ENCODE assay signal across 21 cellular contexts in genomic region chr4:112168719-112169500, GRCh38.
"Had no signal": no experiment of that assay in that cellular context is flagged by ENCODE, and none has a peak within 500 bp of the region (broad histone marks: within the 10 kb centered on the region; RNA-seq: fewer than 3 reads in every experiment).

No MANE protein-coding gene starts in this region.

- H3K9me3 ChIP-seq: sigmoid colon, spleen had no signal

- H3K27ac Mint-ChIP-seq: activated CD4-positive, alpha-beta memory T cell treated with anti-CD3 and anti-CD28 coated beads, Interleukin-2, amount 10 ng/mL, durations not matched to agents 7 days and 5 days; nephron progenitor cell had no signal

- H3K4me1 ChIP-seq: ascending aorta, sigmoid colon, tibial nerve had no signal

- H3K27me3 ChIP-seq: ascending aorta, sigmoid colon, spleen, tibial nerve had no signal

- H3K27me3 Mint-ChIP-seq: activated CD4-positive, alpha-beta memory T cell treated with anti-CD3 and anti-CD28 coated beads, Interleukin-2, amount 10 ng/mL, durations not matched to agents 7 days and 5 days; activated T-helper 17 cell treated with anti-CD3 and anti-CD28 coated beads, Interleukin-2, amount 50 U/mL, for 72 hours had no signal

- H3K4me1 Mint-ChIP-seq: nephron progenitor cell had no signal

- H3K27ac ChIP-seq: ascending aorta, left ventricle myocardium inferior, sigmoid colon, spleen, tibial nerve had no signal

- ATAC-seq: activated T-helper 17 cell treated with anti-CD3 and anti-CD28 coated beads, Interleukin-2, amount 50 U/mL, for 72 hours had no signal

- H3K4me3 Mint-ChIP-seq: activated CD4-positive, alpha-beta memory T cell treated with anti-CD3 and anti-CD28 coated beads, Interleukin-2, amount 10 ng/mL, durations not matched to agents 7 days and 5 days; nephron progenitor cell had no signal

- H3K4me3 ChIP-seq: ascending aorta, left ventricle myocardium inferior, sigmoid colon, spleen, tibial nerve had no signal

- DNase-seq: activated CD4-positive, alpha-beta memory T cell treated with anti-CD3 and anti-CD28 coated beads, Interleukin-2, amount 10 ng/mL, durations not matched to agents 7 days and 5 days; activated CD4-positive, alpha-beta T cell treated with anti-CD3 and anti-CD28 coated beads for 48 hours; activated CD4-positive, CD25-positive, alpha-beta regulatory T cell; activated naive CD4-positive, alpha-beta T cell; activated T-cell treated with anti-CD3 and anti-CD28 coated beads, Interleukin-2, amount 50 U/mL, for 1 hour; effector CD4-positive, alpha-beta T cell; glutamatergic neuron; hypothalamus; left ventricle myocardium inferior; mammary epithelial cell; nephron progenitor cell; nucleus accumbens; posterior cingulate gyrus; sigmoid colon; spleen; stimulated activated CD8-positive, alpha-beta memory T cell treated with anti-CD3 and anti-CD28 coated beads, Interleukin-4, amount 100 ng/mL, for 48 hours; stimulated activated naive CD4-positive, alpha-beta T cell; substantia nigra had no signal

- H3K36me3 ChIP-seq: ascending aorta, left ventricle myocardium inferior, sigmoid colon, spleen, tibial nerve had no signal
